11 cellular contexts compared by ENCODE assay signal in genomic region chr2:8628179-8628869, GRCh38. TPM values are rescaled to one million over a fixed set of nuclear protein-coding genes. Genes with fewer than 3 reads are reported as not detected.
A peak's percentile ranks its signal among the peaks of the same experiment; 100 is the strongest.
DNase-seq lines count a peak whose midpoint lies in the region; ATAC-seq and TF ChIP-seq lines count a peak whose summit lies in the region.
"Had no signal": no experiment of that assay in that cellular context is flagged by ENCODE, and none has a peak within 500 bp of the region (broad histone marks: within the 10 kb centered on the region; RNA-seq: fewer than 3 reads in every experiment).

No MANE protein-coding gene starts in this region.

- POLR2A ChIA-PET in GM10248 (lab: Yijun Ruan, JAX) = no interaction called here

- H3K27ac Mint-ChIP-seq in chondrocyte (ENCODE audit: unreplicated experiment) = no peak overlapping the region

- intact Hi-C loops in posterior vena cava (cut with DNase I) = no loop called here

- H3K4me3 Mint-ChIP-seq in chondrocyte (ENCODE audit: unreplicated experiment) = no peak overlapping the region
- H3K4me3 Mint-ChIP-seq: CD8-positive, alpha-beta memory T cell had no signal

- no peaks in the 10 kb centered on the region for H3K9me3 Mint-ChIP-seq in chondrocyte (ENCODE audit: low read depth)
- H3K9me3 Mint-ChIP-seq: CD8-positive, alpha-beta memory T cell had no signal

- H3K36me3 Mint-ChIP-seq in chondrocyte (ENCODE audit: low read depth) = no peaks in the 10 kb centered on the region
- H3K36me3 Mint-ChIP-seq: CD8-positive, alpha-beta memory T cell had no signal

- CTCF ChIA-PET in GM10248 (lab: Yijun Ruan, JAX) = no interaction called here

- peaks cover 3% of the 10 kb centered on the region for H3K27me3 Mint-ChIP-seq in chondrocyte (ENCODE audit: low read depth)

- no peak for DNase-seq in GM10248 (ENCODE audit: extremely low spot score)
- DNase-seq in H4 (ENCODE audit: low spot score) = peak; percentile 36
- peak; percentile 49 for DNase-seq in chondrocyte (ENCODE audit: low spot score)
- DNase-seq in posterior vena cava (ENCODE audit: low spot score) = peak; percentile 58
- no peak for DNase-seq in anterior cingulate cortex (lab: John Stamatoyannopoulos, UW)
- DNase-seq in foreskin melanocyte = no peak
- DNase-seq in epidermal melanocyte (ENCODE audit: insufficient read length, low spot score) = no peak
- DNase-seq: activated T-cell treated with anti-CD3 and anti-CD28 coated beads, Interleukin-2, amount 50 U/mL, for 1 hour; body of pancreas had no signal

- ATAC-seq in HG03460 (IDR thresholded peaks at IDR 0.05; ENCODE audit: unreplicated experiment) = no peak
- ATAC-seq: body of pancreas had no signal

- H3K4me1 Mint-ChIP-seq in chondrocyte (ENCODE audit: low read depth) = peaks cover under 1% of the 10 kb centered on the region

- peak; percentile 8 for TF ChIP-seq CTCF in GM10248 (IDR thresholded peaks at IDR 0.05; ENCODE audit: control extremely low read depth, extremely low read depth, low read depth, missing control alignments)
- peak; percentile 9 for TF ChIP-seq CTCF in chondrocyte (IDR thresholded peaks at IDR 0.05)

RNA-seq across cellular contexts. Expression of gene ID2, which starts 53.5 kb away (rescaled TPM):
- total RNA-seq in H4 (2014; rRNA removed; shearing (Covaris generic)) = 57.8 and 80.4 TPM in 2 replicates
- total RNA-seq in chondrocyte (23.1 to 50.5 TPM (median 23.2 TPM) in 3 replicates), posterior vena cava (100 to 1,000 TPM in 1 of 2 donors, 10 to 100 TPM in 1; 82.2 to 135 TPM)

Comparison
In these comparisons a context has a peak if more than half of its experiments do, and no peak if none do; other contexts are left out.
1. DNase-seq: peak in H4 (single experiment), chondrocyte (single experiment) and posterior vena cava (single experiment); none in GM10248 (single experiment), anterior cingulate cortex (0 of 58), foreskin melanocyte (single experiment) and epidermal melanocyte (single experiment).